9 cellular contexts compared by ENCODE assay signal in genomic region chr18:74951165-74951760, GRCh38.
DNase-seq lines count a peak whose midpoint lies in the region; ATAC-seq and TF ChIP-seq lines count a peak whose summit lies in the region.
"Had no signal": no experiment of that assay in that cellular context is flagged by ENCODE, and none has a peak within 500 bp of the region (broad histone marks: within the 10 kb centered on the region; RNA-seq: fewer than 3 reads in every experiment).

No MANE protein-coding gene starts in this region.

- in situ Hi-C loops in GM13976 (cut with MboI; ENCODE audit: low sequenced_read_pairs, unreplicated experiment) = loop anchor here (25.0 kb wide), 1 partner anchor 289 kb away; no protein-coding TSS in a partner anchor

- peak overlapping the region; percentile 78 for H3K27ac Mint-ChIP-seq in T-helper 1 cell treated with Interleukin-12 subunit alpha and Interleukin-12 subunit beta and Interleukin-4 antibody, amounts not matched to agents 30 μg/mL and 1 μg/mL, for 36 hours
- H3K27ac Mint-ChIP-seq: nephron had no signal

- peaks cover 6% of the 10 kb centered on the region for H3K4me1 ChIP-seq in right cardiac atrium (ENCODE audit: control insufficient read depth, insufficient read depth, low read length)

- no peak overlapping the region for H3K27ac ChIP-seq in right cardiac atrium (ENCODE audit: low read length)

- H3K27me3 ChIP-seq in right cardiac atrium (ENCODE audit: control insufficient read depth, insufficient read depth) = no peaks in the 10 kb centered on the region

- TF ChIP-seq CTCF in GM13976 (IDR thresholded peaks at IDR 0.05; ENCODE audit: borderline replicate concordance, control extremely low read depth, extremely low read depth, insufficient read depth, missing control alignments) = no peak

- intact Hi-C loops in right cardiac atrium (cut with DNase I) = loop anchor here in 1 of 4 donors (10.0 kb wide), 1 partner anchor 726 kb away; no protein-coding TSS in a partner anchor

- no peaks in the 10 kb centered on the region for H3K9me3 ChIP-seq in right cardiac atrium (ENCODE audit: control insufficient read depth, low read length)

- ATAC-seq in HG02642 (IDR thresholded peaks at IDR 0.05; ENCODE audit: poor library complexity, unreplicated experiment) (peak; percentile 72), right cardiac atrium (peak; percentile 92 to 97), GM21447 (IDR thresholded peaks at IDR 0.05; ENCODE audit: unreplicated experiment) (no peak), HG03457 (IDR thresholded peaks at IDR 0.05; ENCODE audit: unreplicated experiment) (no peak)

- peak overlapping the region; percentile 63 for H3K4me3 Mint-ChIP-seq in T-helper 1 cell treated with Interleukin-12 subunit alpha and Interleukin-12 subunit beta and Interleukin-4 antibody, amounts not matched to agents 30 μg/mL and 1 μg/mL, for 36 hours
- H3K4me3 Mint-ChIP-seq: nephron had no signal

- H3K4me1 Mint-ChIP-seq in T-helper 1 cell treated with Interleukin-12 subunit alpha and Interleukin-12 subunit beta and Interleukin-4 antibody, amounts not matched to agents 30 μg/mL and 1 μg/mL, for 36 hours (ENCODE audit: low read depth) = peaks cover 19% of the 10 kb centered on the region
- H3K4me1 Mint-ChIP-seq: nephron had no signal

- DNase-seq in GM13976 (ENCODE audit: low spot score) = peak; percentile 28
- DNase-seq in right cardiac atrium = peak; percentile 56 to 80 (median 61)
- DNase-seq in mesenteric fat pad (ENCODE audit: low spot score) = no peak
- DNase-seq in HuH-7.5 (ENCODE audit: low spot score) = no peak

- no peaks in the 10 kb centered on the region for H3K9me3 Mint-ChIP-seq in T-helper 1 cell treated with Interleukin-12 subunit alpha and Interleukin-12 subunit beta and Interleukin-4 antibody, amounts not matched to agents 30 μg/mL and 1 μg/mL, for 36 hours
- H3K9me3 Mint-ChIP-seq: nephron had no signal

- peaks cover 2% of the 10 kb centered on the region for H3K36me3 Mint-ChIP-seq in T-helper 1 cell treated with Interleukin-12 subunit alpha and Interleukin-12 subunit beta and Interleukin-4 antibody, amounts not matched to agents 30 μg/mL and 1 μg/mL, for 36 hours (ENCODE audit: low read depth)

- 46% methylated on average over 4 of the region's 4 CpGs for WGBS in right cardiac atrium

- no peak overlapping the region for H3K4me3 ChIP-seq in right cardiac atrium (ENCODE audit: low read length)

- H3K27me3 Mint-ChIP-seq in T-helper 1 cell treated with Interleukin-12 subunit alpha and Interleukin-12 subunit beta and Interleukin-4 antibody, amounts not matched to agents 30 μg/mL and 1 μg/mL, for 36 hours (ENCODE audit: low read depth) = no peaks in the 10 kb centered on the region

Comparison
In these comparisons a context has a peak if more than half of its experiments do, and no peak if none do; other contexts are left out.
1. DNase-seq: peak in GM13976 (single experiment) and right cardiac atrium (3 of 3); none in mesenteric fat pad (single experiment) and HuH-7.5 (single experiment).
2. ATAC-seq: peak in HG02642 (single experiment) and right cardiac atrium (2 of 2); none in GM21447 (single experiment) and HG03457 (single experiment).